25 cellular contexts compared by ENCODE assay signal in genomic region chr2:127608061-127609011, GRCh38. TPM values are rescaled to one million over a fixed set of nuclear protein-coding genes. Genes with fewer than 3 reads are reported as not detected.
DNase-seq lines count a peak whose midpoint lies in the region; ATAC-seq, FAIRE-seq and TF ChIP-seq lines count a peak whose summit lies in the region.
"Had no signal": no experiment of that assay in that cellular context is flagged by ENCODE, and none has a peak within 500 bp of the region (broad histone marks: within the 10 kb centered on the region; RNA-seq: fewer than 3 reads in every experiment).

No MANE protein-coding gene starts in this region.

- CTCF ChIA-PET in A549 (lab: Yijun Ruan, JAX): interaction anchor here (0.7 kb wide), 1 partner anchor 17 kb away, joined by 3 read pairs; no protein-coding TSS in a partner anchor

- DNase-seq in A549 (ENCODE audit: low read depth in 1 of 2, low spot score in 1 of 2) (no peak), D341Med (ENCODE audit: low spot score) (peak; percentile 12), endodermal cell (peak; percentile 36), osteocyte (ENCODE audit: extremely low spot score, unreplicated experiment) (peak; percentile 46), testis (no peak), germinal center (ENCODE audit: low spot score) (no peak), tibial artery (no peak), T-helper 9 cell (no peak)
- DNase-seq: activated CD4-positive, alpha-beta T cell treated with anti-CD3 and anti-CD28 coated beads for 1 hour; effector CD8-positive, alpha-beta T cell; foreskin melanocyte; GDM1; naive B cell; NCI-H1092 treated with DMSO at 0.1 percent for 48 hours; NCI-H2029; NCI-H345; OCI-M1; right cardiac atrium; stimulated activated CD4-positive, alpha-beta T cell treated with anti-CD3 and anti-CD28 coated beads, Interleukin-15, amount 100 ng/mL, for 24 hours had no signal

- H3K27ac ChIP-seq in A549 (no peak overlapping the region), endodermal cell (ENCODE audit: low read depth, low read length) (no peak overlapping the region), testis (no peak overlapping the region), tibial artery (no peak overlapping the region)
- H3K27ac ChIP-seq: pancreas had no signal

- peaks cover 4% of the 10 kb centered on the region for H3K9me3 Mint-ChIP-seq in endodermal cell
- peaks cover 5% of the 10 kb centered on the region for H3K9me3 Mint-ChIP-seq in osteocyte (ENCODE audit: unreplicated experiment)

- no peak overlapping the region for H3K4me2 ChIP-seq in A549

- POLR2A ChIA-PET in A549 (lab: Yijun Ruan, JAX): no interaction called here

- intact Hi-C loops in testis (cut with DNase I; ENCODE audit: low total_unique reads): no loop called here
- intact Hi-C loops in tibial artery (cut with DNase I; ENCODE audit: low total_unique reads): no loop called here

- WGBS in A549 (ENCODE audit: missing lambda C conversion rate): 57% methylated on average over 14 of the region's 24 CpGs
- WGBS in endodermal cell (ENCODE audit: insufficient coverage in 1 of 2, insufficient read length in 1 of 2), 2 experiments: 94 to 96% methylated on average over 18 to 24 of the region's 24 CpGs
- 89 to 97% methylated on average over 10 to 24 of the region's 24 CpGs for WGBS in testis, 2 donors

- H3K4me3 Mint-ChIP-seq in endodermal cell (no peak overlapping the region), osteocyte (ENCODE audit: unreplicated experiment) (no peak overlapping the region)
- H3K4me3 Mint-ChIP-seq: CD4-positive, alpha-beta T cell; naive B cell had no signal

- H3K27ac Mint-ChIP-seq in endodermal cell (no peak overlapping the region), osteocyte (ENCODE audit: unreplicated experiment) (no peak overlapping the region)
- H3K27ac Mint-ChIP-seq: CD4-positive, alpha-beta T cell had no signal

- TF ChIP-seq POLR2A in A549 (IDR thresholded peaks at IDR 0.05; ENCODE audit: low read length): no peak
- TF ChIP-seq POLR2A in testis (IDR thresholded peaks at IDR 0.05): no peak

- ATAC-seq in A549: peak; percentile 20 to 38; a peak in 3 of 6 replicates
- ATAC-seq: esophagus mucosa, pancreas had no signal

- TF ChIP-seq CTCF in A549 (IDR thresholded peaks at IDR 0.05) (no peak), endodermal cell (conservative IDR thresholded peaks at IDR 0.05) (no peak), osteocyte (IDR thresholded peaks at IDR 0.05) (no peak), testis (IDR thresholded peaks at IDR 0.05) (no peak), tibial artery (IDR thresholded peaks at IDR 0.05) (no peak)

- no peak for FAIRE-seq in A549 (lab: Jason Lieb, UNC)
- FAIRE-seq: kidney, pancreas, TTC549 had no signal

- no peaks in the 10 kb centered on the region for H3K36me3 ChIP-seq in endodermal cell (ENCODE audit: control insufficient read depth, insufficient read depth, low read length)
- H3K36me3 ChIP-seq in testis (ENCODE audit: low read depth, missing control alignments): no peaks in the 10 kb centered on the region
- no peaks in the 10 kb centered on the region for H3K36me3 ChIP-seq in tibial artery
- H3K36me3 ChIP-seq: pancreas had no signal

- TF ChIP-seq RAD21 in A549 (conservative IDR thresholded peaks at IDR 0.05 in 1 of 2, IDR thresholded peaks at IDR 0.05 in 1 of 2): no peak

- H3K4me3 ChIP-seq in A549 (no peak overlapping the region), endodermal cell (ENCODE audit: low read length) (no peak overlapping the region), testis (no peak overlapping the region), tibial artery (no peak overlapping the region)
- H3K4me3 ChIP-seq: pancreas had no signal

- no peaks in the 10 kb centered on the region for H3K36me3 Mint-ChIP-seq in endodermal cell (ENCODE audit: low read depth)
- H3K36me3 Mint-ChIP-seq in osteocyte (ENCODE audit: unreplicated experiment): peaks cover 3% of the 10 kb centered on the region

- peaks cover 24% of the 10 kb centered on the region for H3K9me3 ChIP-seq in A549
- H3K9me3 ChIP-seq in endodermal cell (ENCODE audit: control insufficient read depth, low read length): peaks cover 7% of the 10 kb centered on the region
- H3K9me3 ChIP-seq in testis: no peaks in the 10 kb centered on the region
- H3K9me3 ChIP-seq in tibial artery: peaks cover 0 to 21% (median 11%) of the 10 kb centered on the region in 3 donors
- H3K9me3 ChIP-seq: pancreas had no signal

- H3K4me1 Mint-ChIP-seq in endodermal cell (no peaks in the 10 kb centered on the region), osteocyte (ENCODE audit: unreplicated experiment) (peaks cover 10% of the 10 kb centered on the region)

- H3K27me3 Mint-ChIP-seq in endodermal cell (ENCODE audit: insufficient read depth) (peaks cover 4% of the 10 kb centered on the region), osteocyte (ENCODE audit: unreplicated experiment) (no peaks in the 10 kb centered on the region)
- H3K27me3 Mint-ChIP-seq: CD4-positive, alpha-beta T cell; naive B cell had no signal

- no peaks in the 10 kb centered on the region for H3K27me3 ChIP-seq in endodermal cell (ENCODE audit: control insufficient read depth, insufficient read depth, low read length, poor library complexity, severe bottlenecking)
- no peaks in the 10 kb centered on the region for H3K27me3 ChIP-seq in testis
- H3K27me3 ChIP-seq in tibial artery: no peaks in the 10 kb centered on the region
- H3K27me3 ChIP-seq: pancreas had no signal

- H3K9ac ChIP-seq in endodermal cell (ENCODE audit: extremely low read depth, low read length, poor library complexity, severe bottlenecking): no peak overlapping the region

- no peak for TF ChIP-seq EP300 in A549 (IDR thresholded peaks at IDR 0.05)

- H3K4me1 ChIP-seq in A549 (no peaks in the 10 kb centered on the region), endodermal cell (ENCODE audit: control insufficient read depth, insufficient read depth, low read length) (no peaks in the 10 kb centered on the region), testis (no peaks in the 10 kb centered on the region), tibial artery (no peaks in the 10 kb centered on the region)
- H3K4me1 ChIP-seq: pancreas had no signal

TF ChIP-seq in A549, 52 proteins besides CTCF, POLR2A, EP300 and RAD21:
- TF ChIP-seq BCL3 (IDR thresholded peaks at IDR 0.05): no peak
- no peak for TF ChIP-seq BHLHE40 (IDR thresholded peaks at IDR 0.05; ENCODE audit: low read depth, low read length)
- no peak for TF ChIP-seq ELK1 (IDR thresholded peaks at IDR 0.05; ENCODE audit: low read depth, low read length)
- TF ChIP-seq CBX8 (IDR thresholded peaks at IDR 0.05): no peak
- no peak for TF ChIP-seq KDM5A (IDR thresholded peaks at IDR 0.05)
- no peak for TF ChIP-seq JUN (IDR thresholded peaks at IDR 0.05)
- no peak for TF ChIP-seq PBX3 (IDR thresholded peaks at IDR 0.05)
- TF ChIP-seq ATOH8 (CRISPR knock-in tag; IDR thresholded peaks at IDR 0.05; ENCODE audit: low read depth): no peak
- no peak for TF ChIP-seq NR3C1 (IDR thresholded peaks at IDR 0.05)
TF ChIP-seq in A549: peak in this region for 0.

RNA-seq across cellular contexts. Expression of gene GPR17, which starts 37.6 kb away (rescaled TPM):
- polyA plus RNA-seq in A549 (2011; rRNA removed) (not detected in 2 replicates), A549 (2017; fragmentation: RNase III; extraction: RNeasy Plus Mini Kit Qiagen cat#74134 plus additional on column Dnase treatment) (not detected in 3 replicates), testis (ENCODE audit: insufficient read depth, low read depth, low replicate concordance) (0.29 TPM)
- not detected in 2 replicates for polyA plus RNA-seq in A549 (2012; cell fraction: cytosol; rRNA removed)
- polyA plus RNA-seq in A549 (2012; cell fraction: nucleus; rRNA removed): not detected in 2 replicates
- polyA minus RNA-seq in A549 (2011; rRNA and poly(A)+ RNA removed): not detected in 2 replicates
- total RNA-seq in endodermal cell (under 1 TPM in 1 of 2 donors, not detected in 1; 0.24 TPM), osteocyte (not detected in 2 replicates), testis (under 1 TPM in 1 of 2 donors, not detected in 1; 0.25 TPM)
- 5.0 TPM for polyA plus RNA-seq in endodermal cell (2013, experiment 1 of 2)
- polyA plus RNA-seq in endodermal cell (2013, experiment 2 of 2): 4.8 TPM
- total RNA-seq: activated CD8-positive, alpha-beta memory T cell treated with anti-CD3 and anti-CD28 coated beads for 36 hours; CD4-positive, alpha-beta T cell; esophagus mucosa; pancreas had no signal

Comparison
In these comparisons a context has a peak if more than half of its experiments do, and no peak if none do; other contexts are left out.
1. DNase-seq: peak in D341Med (single experiment), endodermal cell (single experiment) and osteocyte (single experiment); none in A549 (0 of 2), testis (single experiment), germinal center (single experiment), tibial artery (0 of 2) and T-helper 9 cell (single experiment).